1 cellular context compared by ENCODE assay signal in genomic region chr3:188037965-188038581, GRCh38.
TF ChIP-seq lines count a peak whose summit lies in the region.

No MANE protein-coding gene starts in this region.

TF ChIP-seq in HepG2, 621 proteins besides CTCF, POLR2A, EP300 and RAD21 (continued from another document):
- TF ChIP-seq ZBTB40 (IDR thresholded peaks at IDR 0.05) (no peak), ZBTB40 (CRISPR knock-in tag; IDR thresholded peaks at IDR 0.05) (0 out of 2 replicates have a peak, but pooled peaks have one; percentile 24), ARID5B (CRISPR knock-in tag; IDR thresholded peaks at IDR 0.05) (peak; percentile 22; the same call in 1 of the 2 replicates), SMC3 (IDR thresholded peaks at IDR 0.05; ENCODE audit: low read length) (peak; percentile 1; the same call in 1 of the 2 replicates), ZNF687 (CRISPR knock-in tag; IDR thresholded peaks at IDR 0.05) (peak; percentile 19; the same call in 1 of the 2 replicates), SNAPC4 (CRISPR knock-in tag; IDR thresholded peaks at IDR 0.05) (no peak), FOSL2 (CRISPR knock-in tag; IDR thresholded peaks at IDR 0.05) (peak; percentile 86), HHEX (CRISPR knock-in tag; IDR thresholded peaks at IDR 0.05) (no peak)
